Comparison of ENCODE assay signal across 9 cellular contexts in genomic region chr15:67968564-67969440, GRCh38.
DNase-seq lines count a peak whose midpoint lies in the region; ATAC-seq and TF ChIP-seq lines count a peak whose summit lies in the region.
"Had no signal": no experiment of that assay in that cellular context is flagged by ENCODE, and none has a peak within 500 bp of the region (broad histone marks: within the 10 kb centered on the region; RNA-seq: fewer than 3 reads in every experiment).

No MANE protein-coding gene starts in this region.

- 62 to 66% methylated on average over 9 of the region's 9 CpGs for WGBS in GM23248 (ENCODE audit: low coverage in 1 of 2, low lambda C conversion rate in 2 of 2, missing lambda C conversion rate in 2 of 2), 2 experiments

- H3K27ac Mint-ChIP-seq in naive thymus-derived CD8-positive, alpha-beta T cell: no peak overlapping the region

- in situ Hi-C loops in GM23248 (cut with MboI): no loop called here

- no peak for ATAC-seq in naive thymus-derived CD8-positive, alpha-beta T cell
- ATAC-seq in GM18867 (IDR thresholded peaks at IDR 0.05; ENCODE audit: unreplicated experiment): no peak

- H3K9me2 ChIP-seq in GM23248 (ENCODE audit: insufficient read depth): no peaks in the 10 kb centered on the region

- no peak overlapping the region for H3K4me2 ChIP-seq in GM23248 (ENCODE audit: unreplicated experiment)

- H3F3A ChIP-seq in GM23248 (ENCODE audit: insufficient read depth): no peaks in the 10 kb centered on the region

- H3K36me3 ChIP-seq in GM23248 (ENCODE audit: low read depth) (no peaks in the 10 kb centered on the region), stomach smooth muscle (ENCODE audit: control insufficient read depth in 2 of 2, insufficient read depth in 2 of 2, low read length in 2 of 2) (no peaks in the 10 kb centered on the region)
- H3K36me3 ChIP-seq in effector memory CD4-positive, alpha-beta T cell (ENCODE audit: control insufficient read depth, insufficient read depth, low read length): no peaks in the 10 kb centered on the region

- DNase-seq in GM23248: no peak
- DNase-seq in SHP77 (lab: John Stamatoyannopoulos, UW): peak; percentile 36 to 37
- no peak for DNase-seq in fibroblast of villous mesenchyme (ENCODE audit: low read depth)
- DNase-seq in CD1c-positive myeloid dendritic cell (ENCODE audit: extremely low spot score): no peak
- no peak for DNase-seq in naive thymus-derived CD8-positive, alpha-beta T cell
- no peak for DNase-seq in effector memory CD4-positive, alpha-beta T cell
- DNase-seq: NCI-H2081 treated with DMSO at 0.1 percent for 48 hours had no signal

- H3K4me3 ChIP-seq in GM23248: peak overlapping the region; percentile 64
- peak overlapping the region; percentile 51 for H3K4me3 ChIP-seq in fibroblast of villous mesenchyme (ENCODE audit: low read depth, low read length)
- H3K4me3 ChIP-seq in stomach smooth muscle (ENCODE audit: low read length in 2 of 2): peak overlapping the region; percentile 72 to 76
- H3K4me3 ChIP-seq in effector memory CD4-positive, alpha-beta T cell (ENCODE audit: insufficient read depth, low read depth, low read length, poor library complexity, severe bottlenecking): no peak overlapping the region

- H3K27ac ChIP-seq in GM23248 (no peak overlapping the region), stomach smooth muscle (ENCODE audit: low read length) (no peak overlapping the region)
- no peak overlapping the region for H3K27ac ChIP-seq in effector memory CD4-positive, alpha-beta T cell (ENCODE audit: insufficient read depth, low read length, poor library complexity, severe bottlenecking)

- no peak for TF ChIP-seq CTCF in fibroblast of villous mesenchyme (IDR thresholded peaks at IDR 0.05; ENCODE audit: insufficient read depth, low read depth, low read length)

- no peaks in the 10 kb centered on the region for H3K36me3 Mint-ChIP-seq in naive thymus-derived CD8-positive, alpha-beta T cell

- H3K4me1 Mint-ChIP-seq in naive thymus-derived CD8-positive, alpha-beta T cell: peaks cover 6 to 13% (median 10%) of the 10 kb centered on the region in 4 donors

- POLR2A ChIA-PET in naive thymus-derived CD8-positive, alpha-beta T cell (lab: Charles Lee): no interaction called here

- peak overlapping the region in 3 of 10 donors; percentile 37 to 69 (median 58) for H3K4me3 Mint-ChIP-seq in naive thymus-derived CD8-positive, alpha-beta T cell

- H3K9me3 ChIP-seq in GM23248 (ENCODE audit: low read depth): no peaks in the 10 kb centered on the region
- H3K9me3 ChIP-seq in stomach smooth muscle (ENCODE audit: control insufficient read depth in 2 of 2, low read length in 2 of 2): no peaks in the 10 kb centered on the region
- H3K9me3 ChIP-seq in effector memory CD4-positive, alpha-beta T cell (ENCODE audit: control insufficient read depth, low read length): no peaks in the 10 kb centered on the region

- H3K27me3 ChIP-seq in GM23248 (replicated peaks; ENCODE audit: insufficient read depth) (0 out of 2 replicates have a peak, but pooled peaks cover 11% of the 10 kb centered on the region), stomach smooth muscle (ENCODE audit: control insufficient read depth in 1 of 2, insufficient read depth in 2 of 2, low read length in 2 of 2) (no peaks in the 10 kb centered on the region)
- peaks cover 8% of the 10 kb centered on the region for H3K27me3 ChIP-seq in effector memory CD4-positive, alpha-beta T cell (replicated peaks; ENCODE audit: control insufficient read depth, insufficient read depth, low read length, poor library complexity, severe bottlenecking)

- H3K9me3 Mint-ChIP-seq in naive thymus-derived CD8-positive, alpha-beta T cell: peaks cover 0 to 2% (median 0%) of the 10 kb centered on the region in 9 donors

- peaks cover 22 to 53% (median 29%) of the 10 kb centered on the region in 5 donors for H3K27me3 Mint-ChIP-seq in naive thymus-derived CD8-positive, alpha-beta T cell

- H3K4me1 ChIP-seq in GM23248 (ENCODE audit: insufficient read depth) (no peaks in the 10 kb centered on the region), stomach smooth muscle (ENCODE audit: control insufficient read depth, insufficient read depth, low read length) (peaks cover 15% of the 10 kb centered on the region)
- H3K4me1 ChIP-seq in effector memory CD4-positive, alpha-beta T cell (ENCODE audit: control insufficient read depth, insufficient read depth, low read length, poor library complexity, severe bottlenecking): no peaks in the 10 kb centered on the region

- no peak overlapping the region for H3K9ac ChIP-seq in GM23248
- H3K9ac ChIP-seq in stomach smooth muscle (ENCODE audit: low read length in 2 of 2): peak overlapping the region in 1 of 2 donors; percentile 54

- H4K20me1 ChIP-seq in GM23248 (ENCODE audit: insufficient read depth): no peaks in the 10 kb centered on the region

- no peaks in the 10 kb centered on the region for H3K79me2 ChIP-seq in GM23248 (ENCODE audit: insufficient read depth)

- peak overlapping the region; percentile 84 for H2AFZ ChIP-seq in GM23248

Comparison
In these comparisons a context has a peak if more than half of its experiments do, and no peak if none do; other contexts are left out.
1. DNase-seq: peak in SHP77 (2 of 2); none in GM23248 (single experiment), fibroblast of villous mesenchyme (single experiment), CD1c-positive myeloid dendritic cell (single experiment), naive thymus-derived CD8-positive, alpha-beta T cell (0 of 10) and effector memory CD4-positive, alpha-beta T cell (0 of 3).